18 cellular contexts compared by ENCODE assay signal in the genomic region with DNA sequence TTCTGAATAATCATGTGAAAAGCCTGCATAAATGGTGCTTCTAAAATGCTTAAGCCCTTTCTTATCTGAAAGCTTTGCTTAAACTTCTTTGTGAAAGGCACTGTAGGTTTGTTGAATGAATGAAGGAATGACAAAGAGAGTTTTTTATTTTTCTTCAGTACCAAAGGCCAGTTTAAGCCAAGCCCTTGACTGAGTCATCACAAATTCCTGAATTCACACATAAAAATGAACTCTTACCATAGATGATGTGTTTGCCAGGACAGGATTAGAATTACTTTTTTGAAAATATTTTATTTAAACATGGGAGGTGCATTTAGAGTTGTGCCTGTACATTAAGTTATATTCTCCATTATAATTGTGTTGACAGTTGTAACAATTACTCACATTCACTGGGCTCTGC.
DNase-seq lines count a peak whose midpoint lies in the region; ATAC-seq, FAIRE-seq and TF ChIP-seq lines count a peak whose summit lies in the region.
"Had no signal": no experiment of that assay in that cellular context is flagged by ENCODE, and none has a peak within 500 bp of the region (broad histone marks: within the 10 kb centered on the region; RNA-seq: fewer than 3 reads in every experiment).

No MANE protein-coding gene starts in this region.

- H3K36me3 ChIP-seq in astrocyte (ENCODE audit: insufficient read depth, low read length): no peaks in the 10 kb centered on the region
- H3K36me3 ChIP-seq in tibial nerve: no peaks in the 10 kb centered on the region
- H3K36me3 ChIP-seq: ascending aorta, pancreas had no signal

- no peaks in the 10 kb centered on the region for H3K9me3 ChIP-seq in astrocyte (ENCODE audit: insufficient read depth, low read depth, low read length)
- no peaks in the 10 kb centered on the region for H3K9me3 ChIP-seq in tibial nerve
- H3K9me3 ChIP-seq: ascending aorta, pancreas had no signal

- no peak for ATAC-seq in activated T-cell treated with anti-CD3 and anti-CD28 coated beads, Interleukin-2, amount 50 U/mL, for 72 hours (replicated peaks in 1 of 2)
- ATAC-seq in GM19452 (IDR thresholded peaks at IDR 0.05; ENCODE audit: unreplicated experiment): no peak
- ATAC-seq in natural killer cell: no peak
- ATAC-seq: pancreas, SK-N-SH treated with all-trans-retinoic acid at 6 μM for 48 hours had no signal

- no peak overlapping the region for H3K4me2 ChIP-seq in astrocyte (ENCODE audit: low read length)

- H3K36me3 Mint-ChIP-seq in astrocyte (ENCODE audit: low read depth, unreplicated experiment): no peaks in the 10 kb centered on the region
- H3K36me3 Mint-ChIP-seq in activated T-cell treated with anti-CD3 and anti-CD28 coated beads, Interleukin-2, amount 50 U/mL, for 72 hours (ENCODE audit: insufficient read depth in 2 of 2): no peaks in the 10 kb centered on the region
- H3K36me3 Mint-ChIP-seq in natural killer cell: no peaks in the 10 kb centered on the region
- H3K36me3 Mint-ChIP-seq: CD4-positive, alpha-beta memory T cell had no signal

- H3K4me1 ChIP-seq in astrocyte (ENCODE audit: insufficient read depth, low read length) (no peaks in the 10 kb centered on the region), tibial nerve (peaks cover 0 to 29% (median 5%) of the 10 kb centered on the region in 4 donors)
- H3K4me1 ChIP-seq: pancreas had no signal

- TF ChIP-seq POLR2A in tibial nerve (IDR thresholded peaks at IDR 0.05): no peak

- peaks cover 2% of the 10 kb centered on the region for H3K27me3 Mint-ChIP-seq in astrocyte (ENCODE audit: low read depth, unreplicated experiment)
- no peaks in the 10 kb centered on the region for H3K27me3 Mint-ChIP-seq in activated T-cell treated with anti-CD3 and anti-CD28 coated beads, Interleukin-2, amount 50 U/mL, for 72 hours (ENCODE audit: low read depth)
- H3K27me3 Mint-ChIP-seq in natural killer cell (ENCODE audit: low read depth in 2 of 2): peaks cover 0 to 3% of the 10 kb centered on the region in 2 donors
- H3K27me3 Mint-ChIP-seq: activated CD4-positive, alpha-beta memory T cell treated with anti-CD3 and anti-CD28 coated beads, Interleukin-2, amount 10 ng/mL, durations not matched to agents 7 days and 5 days; CD4-positive, alpha-beta memory T cell had no signal

- H3K79me2 ChIP-seq in astrocyte (ENCODE audit: insufficient read depth, low read length): no peaks in the 10 kb centered on the region

- no peaks in the 10 kb centered on the region for H3K4me1 Mint-ChIP-seq in astrocyte (ENCODE audit: low read depth, unreplicated experiment)
- H3K4me1 Mint-ChIP-seq in activated T-cell treated with anti-CD3 and anti-CD28 coated beads, Interleukin-2, amount 50 U/mL, for 72 hours (ENCODE audit: low read depth): no peaks in the 10 kb centered on the region
- no peaks in the 10 kb centered on the region for H3K4me1 Mint-ChIP-seq in natural killer cell
- H3K4me1 Mint-ChIP-seq: activated CD4-positive, alpha-beta memory T cell treated with anti-CD3 and anti-CD28 coated beads, Interleukin-2, amount 10 ng/mL, durations not matched to agents 7 days and 5 days; CD4-positive, alpha-beta memory T cell had no signal

- H3K27me3 ChIP-seq in astrocyte (ENCODE audit: insufficient read depth, low read length) (no peaks in the 10 kb centered on the region), tibial nerve (no peaks in the 10 kb centered on the region)
- H3K27me3 ChIP-seq: ascending aorta, pancreas had no signal

- no peak overlapping the region for H3K4me3 ChIP-seq in astrocyte (ENCODE audit: insufficient read depth, low read depth, low read length)
- H3K4me3 ChIP-seq in tibial nerve: no peak overlapping the region
- H3K4me3 ChIP-seq: ascending aorta, pancreas had no signal

- H4K20me1 ChIP-seq in astrocyte (ENCODE audit: insufficient read depth, low read length): no peaks in the 10 kb centered on the region

- intact Hi-C loops in natural killer cell (cut with micrococcal nuclease): no loop called here

- FAIRE-seq in astrocyte (lab: Jason Lieb, UNC): no peak
- FAIRE-seq: islet of Langerhans, pancreas had no signal

- no peak overlapping the region for H2AFZ ChIP-seq in astrocyte (ENCODE audit: low read depth, low read length)

- H3K9me3 Mint-ChIP-seq in astrocyte (ENCODE audit: unreplicated experiment) (no peaks in the 10 kb centered on the region), natural killer cell (peaks cover 0 to 5% of the 10 kb centered on the region in 2 donors)
- H3K9me3 Mint-ChIP-seq in activated T-cell treated with anti-CD3 and anti-CD28 coated beads, Interleukin-2, amount 50 U/mL, for 72 hours: peaks cover 0 to 2% of the 10 kb centered on the region in 2 donors

- peak; percentile 48 for DNase-seq in HCEC 1CT
- peak; percentile 29 for DNase-seq in astrocyte (ENCODE audit: low read depth)
- DNase-seq in foreskin melanocyte: peak; percentile 9
- DNase-seq in tibial nerve (ENCODE audit: low spot score in 2 of 2): peak in 1 of 2 donors; percentile 3
- no peak for DNase-seq in activated T-cell treated with anti-CD3 and anti-CD28 coated beads, Interleukin-2, amount 50 U/mL, for 72 hours
- no peak for DNase-seq in natural killer cell
- DNase-seq: activated CD4-positive, alpha-beta memory T cell treated with anti-CD3 and anti-CD28 coated beads, Interleukin-2, amount 10 ng/mL, durations not matched to agents 7 days and 5 days; CD4-positive, alpha-beta memory T cell; midbrain; NCI-H1417 treated with DMSO at 0.1 percent for 48 hours; NCI-H524 treated with DMSO at 0.1 percent for 48 hours; OCI-M1; pancreas had no signal

- H3K4me3 Mint-ChIP-seq in astrocyte (ENCODE audit: unreplicated experiment) (no peak overlapping the region), natural killer cell (no peak overlapping the region)
- H3K4me3 Mint-ChIP-seq in activated T-cell treated with anti-CD3 and anti-CD28 coated beads, Interleukin-2, amount 50 U/mL, for 72 hours: no peak overlapping the region
- H3K4me3 Mint-ChIP-seq: activated CD4-positive, alpha-beta memory T cell treated with anti-CD3 and anti-CD28 coated beads, Interleukin-2, amount 10 ng/mL, durations not matched to agents 7 days and 5 days; CD4-positive, alpha-beta memory T cell had no signal

- H3K27ac Mint-ChIP-seq in astrocyte (ENCODE audit: unreplicated experiment) (no peak overlapping the region), natural killer cell (no peak overlapping the region)
- no peak overlapping the region for H3K27ac Mint-ChIP-seq in activated T-cell treated with anti-CD3 and anti-CD28 coated beads, Interleukin-2, amount 50 U/mL, for 72 hours
- H3K27ac Mint-ChIP-seq: activated CD4-positive, alpha-beta memory T cell treated with anti-CD3 and anti-CD28 coated beads, Interleukin-2, amount 10 ng/mL, durations not matched to agents 7 days and 5 days; activated T-helper 2 cell treated with anti-CD3 and anti-CD28 coated beads, Interferon-gamma antibody, Interleukin-2, Interleukin-4, amounts not matched to agents 10 μg/mL and 5 μg/mL and 100 μg/mL, durations not matched to agents 14 hours and 24 hours and 36 hours; CD4-positive, alpha-beta memory T cell had no signal

- H3K9ac ChIP-seq in astrocyte (ENCODE audit: low read length): no peak overlapping the region

- no peak for TF ChIP-seq EP300 in tibial nerve (IDR thresholded peaks at IDR 0.05)

- H3K27ac ChIP-seq in astrocyte (ENCODE audit: low read depth, low read length) (no peak overlapping the region), tibial nerve (peak overlapping the region in 3 of 4 donors; percentile 4 to 71 (median 30))
- H3K27ac ChIP-seq: pancreas had no signal

- TF ChIP-seq CTCF in astrocyte (IDR thresholded peaks at IDR 0.05; ENCODE audit: insufficient read depth, low read depth, low read length): no peak
- no peak for TF ChIP-seq CTCF in tibial nerve (IDR thresholded peaks at IDR 0.05)
- TF ChIP-seq CTCF in natural killer cell (IDR thresholded peaks at IDR 0.05): no peak

Comparison
In these comparisons a context has a peak if more than half of its experiments do, and no peak if none do; other contexts are left out.
1. DNase-seq: peak in HCEC 1CT (single experiment), astrocyte (single experiment) and foreskin melanocyte (single experiment); none in activated T-cell treated with anti-CD3 and anti-CD28 coated beads, Interleukin-2, amount 50 U/mL, for 72 hours (0 of 2) and natural killer cell (single experiment).